ENCODE assay signal across 20 cellular contexts in genomic region chr5:78102498-78102897, GRCh38.
"Had no signal": no experiment of that assay in that cellular context is flagged by ENCODE, and none has a peak within 500 bp of the region (broad histone marks: within the 10 kb centered on the region; RNA-seq: fewer than 3 reads in every experiment).

No MANE protein-coding gene starts in this region.

- H3K4me3 ChIP-seq: mucosa of descending colon, spleen, thoracic aorta, vagina had no signal

- DNase-seq: activated CD4-positive, alpha-beta memory T cell treated with anti-CD3 and anti-CD28 coated beads for 36 hours; activated CD4-positive, alpha-beta T cell treated with anti-CD3 and anti-CD28 coated beads for 48 hours; activated naive CD4-positive, alpha-beta T cell treated with Interleukin-2 at 50 U/mL for 16 hours; activated naive CD8-positive, alpha-beta T cell treated with anti-CD3 and anti-CD28 coated beads for 36 hours; activated T-cell treated with anti-CD3 and anti-CD28 coated beads, Interleukin-2, amount 50 U/mL, for 48 hours; amniotic stem cell; cerebellar nuclear complex; cortex of kidney; foreskin melanocyte; immature natural killer cell; left cardiac atrium; mesenchymal stem cell; mucosa of descending colon; occipital lobe; spleen; stimulated activated CD4-positive, alpha-beta T cell treated with anti-CD3 and anti-CD28 coated beads, Interleukin-4, amount 100 ng/mL, for 1 hour; stimulated activated naive CD4-positive, alpha-beta T cell; T-helper 17 cell had no signal

- H3K9me3 ChIP-seq: mucosa of descending colon, spleen, thoracic aorta, vagina had no signal

- H3K27me3 ChIP-seq: spleen, vagina had no signal

- H3K27ac ChIP-seq: spleen, thoracic aorta, vagina had no signal

- H3K4me1 ChIP-seq: vagina had no signal

- ATAC-seq: left cardiac atrium, mucosa of descending colon, T-helper 17 cell had no signal
